In genomic region chr7:133252506-133252857, GRCh38 we compare ENCODE assay signal across 9 cellular contexts. TPM values are rescaled to one million over a fixed set of nuclear protein-coding genes. Genes with fewer than 3 reads are reported as not detected.
DNase-seq lines count a peak whose midpoint lies in the region; ATAC-seq and TF ChIP-seq lines count a peak whose summit lies in the region.
"Had no signal": no experiment of that assay in that cellular context is flagged by ENCODE, and none has a peak within 500 bp of the region (broad histone marks: within the 10 kb centered on the region; RNA-seq: fewer than 3 reads in every experiment).

No MANE protein-coding gene starts in this region.

- peaks cover 9% of the 10 kb centered on the region for H3K4me1 ChIP-seq in Panc1 (ENCODE audit: control insufficient read depth, insufficient read depth, low read length)

- H3K27ac Mint-ChIP-seq in activated CD4-positive, alpha-beta T cell treated with anti-CD3 and anti-CD28 coated beads, Interleukin-2, amount 10 ng/mL, durations not matched to agents 24 days and 14 days: no peak overlapping the region
- peak overlapping the region; percentile 70 for H3K27ac Mint-ChIP-seq in glutamatergic neuron (ENCODE audit: unreplicated experiment)
- H3K27ac Mint-ChIP-seq in stimulated activated naive B cell treated with anti-CD40 and anti-IgM and Interleukin-4, amounts not matched to agents 10 μg/mL and 1 μg/mL and 100 μg/mL, for 72 hours: peak overlapping the region; percentile 69

- H3K9me3 ChIP-seq in Panc1 (ENCODE audit: control insufficient read depth, insufficient read depth, low read depth, low read length): no peaks in the 10 kb centered on the region

- DNase-seq in activated CD4-positive, alpha-beta T cell treated with anti-CD3 and anti-CD28 coated beads, Interleukin-2, amount 10 ng/mL, durations not matched to agents 24 days and 14 days: no peak
- no peak for DNase-seq in activated CD4-positive, alpha-beta T cell treated with anti-CD3 and anti-CD28 coated beads for 48 hours
- DNase-seq in Panc1 (ENCODE audit: low read depth, low spot score): no peak
- DNase-seq in glutamatergic neuron: no peak
- DNase-seq in stimulated activated naive B cell treated with anti-CD40 and anti-IgM and Interleukin-4, amounts not matched to agents 10 μg/mL and 1 μg/mL and 100 μg/mL, for 72 hours: no peak
- no peak for DNase-seq in NCI-H1930 (lab: John Stamatoyannopoulos, UW)
- no peak for DNase-seq in middle frontal gyrus (ENCODE audit: extremely low spot score, low spot score)

- H3K36me3 Mint-ChIP-seq in activated CD4-positive, alpha-beta T cell treated with anti-CD3 and anti-CD28 coated beads, Interleukin-2, amount 10 ng/mL, durations not matched to agents 24 days and 14 days (ENCODE audit: low read depth): peaks cover 7% of the 10 kb centered on the region
- H3K36me3 Mint-ChIP-seq in glutamatergic neuron (ENCODE audit: unreplicated experiment): no peaks in the 10 kb centered on the region
- peaks cover 6 to 18% of the 10 kb centered on the region in 2 donors for H3K36me3 Mint-ChIP-seq in stimulated activated naive B cell treated with anti-CD40 and anti-IgM and Interleukin-4, amounts not matched to agents 10 μg/mL and 1 μg/mL and 100 μg/mL, for 72 hours

- intact Hi-C loops in activated CD4-positive, alpha-beta T cell treated with anti-CD3 and anti-CD28 coated beads, Interleukin-2, amount 10 ng/mL, durations not matched to agents 24 days and 14 days (cut with micrococcal nuclease): loop anchor here (2.0 to 10.0 kb wide), 3 partner anchors 232 to 1064 kb away; partner anchors contain the start of gene SLC35B4
- intact Hi-C loops in Panc1 (cut with micrococcal nuclease; ENCODE audit: unreplicated experiment): no loop called here

- BruUV-seq in Panc1 (replicated peaks; lab: Mats Ljungman, UMichigan): no TSS peak

- POLR2A ChIA-PET in Panc1 (lab: Charles Lee): interaction anchor here (0.6 to 1.0 kb wide), 2 partner anchors 27 to 82 kb away, joined by 3 to 8 read pairs; no protein-coding TSS in a partner anchor

- peak overlapping the region; percentile 91 to 99 for H3K4me3 ChIP-seq in Panc1 (ENCODE audit: low read depth in 2 of 2, low read length in 2 of 2)

- no peaks in the 10 kb centered on the region for H3K27me3 Mint-ChIP-seq in activated CD4-positive, alpha-beta T cell treated with anti-CD3 and anti-CD28 coated beads, Interleukin-2, amount 10 ng/mL, durations not matched to agents 24 days and 14 days
- peaks cover 1% of the 10 kb centered on the region for H3K27me3 Mint-ChIP-seq in glutamatergic neuron (ENCODE audit: unreplicated experiment)
- no peaks in the 10 kb centered on the region for H3K27me3 Mint-ChIP-seq in stimulated activated naive B cell treated with anti-CD40 and anti-IgM and Interleukin-4, amounts not matched to agents 10 μg/mL and 1 μg/mL and 100 μg/mL, for 72 hours

- 0 out of 2 replicates have a peak overlapping the region, but pooled peaks have one; percentile 39 for H3K27ac ChIP-seq in Panc1 (ENCODE audit: low read length)

- H3K9me3 Mint-ChIP-seq in activated CD4-positive, alpha-beta T cell treated with anti-CD3 and anti-CD28 coated beads, Interleukin-2, amount 10 ng/mL, durations not matched to agents 24 days and 14 days: no peaks in the 10 kb centered on the region
- peaks cover 2% of the 10 kb centered on the region for H3K9me3 Mint-ChIP-seq in glutamatergic neuron (ENCODE audit: unreplicated experiment)
- no peaks in the 10 kb centered on the region for H3K9me3 Mint-ChIP-seq in stimulated activated naive B cell treated with anti-CD40 and anti-IgM and Interleukin-4, amounts not matched to agents 10 μg/mL and 1 μg/mL and 100 μg/mL, for 72 hours

- TF ChIP-seq CTCF in Panc1 (IDR thresholded peaks at IDR 0.05) (no peak), glutamatergic neuron (IDR thresholded peaks at IDR 0.05; ENCODE audit: partially characterized antibody, unreplicated experiment) (no peak)

- peaks cover 3% of the 10 kb centered on the region for H3K36me3 ChIP-seq in Panc1 (ENCODE audit: control insufficient read depth, insufficient read depth, low read length)
- H3K36me3 ChIP-seq: heart right ventricle had no signal

- no peaks in the 10 kb centered on the region for H3K27me3 ChIP-seq in Panc1 (ENCODE audit: control insufficient read depth, insufficient read depth, low read length)
- H3K27me3 ChIP-seq: heart right ventricle had no signal

- CTCF ChIA-PET in Panc1 (lab: Charles Lee): no interaction called here

- H3K4me1 Mint-ChIP-seq in activated CD4-positive, alpha-beta T cell treated with anti-CD3 and anti-CD28 coated beads, Interleukin-2, amount 10 ng/mL, durations not matched to agents 24 days and 14 days: peaks cover 20% of the 10 kb centered on the region
- peaks cover 2% of the 10 kb centered on the region for H3K4me1 Mint-ChIP-seq in glutamatergic neuron (ENCODE audit: low read depth, unreplicated experiment)
- peaks cover 17 to 30% of the 10 kb centered on the region in 2 donors for H3K4me1 Mint-ChIP-seq in stimulated activated naive B cell treated with anti-CD40 and anti-IgM and Interleukin-4, amounts not matched to agents 10 μg/mL and 1 μg/mL and 100 μg/mL, for 72 hours

- no peak for ATAC-seq in Panc1
- ATAC-seq in stimulated activated naive B cell treated with anti-CD40 and anti-IgM and Interleukin-4, amounts not matched to agents 10 μg/mL and 1 μg/mL and 100 μg/mL, for 72 hours (replicated peaks): no peak
- ATAC-seq in HG03571 (IDR thresholded peaks at IDR 0.05; ENCODE audit: unreplicated experiment): no peak

- in situ Hi-C loops in Panc1 (cut with HindIII; ENCODE audit: low pct_unique_long_range_greater_than_20kb, low sequenced_read_pairs): no loop called here

- H3K4me3 Mint-ChIP-seq in activated CD4-positive, alpha-beta T cell treated with anti-CD3 and anti-CD28 coated beads, Interleukin-2, amount 10 ng/mL, durations not matched to agents 24 days and 14 days: peak overlapping the region; percentile 95
- peak overlapping the region; percentile 96 for H3K4me3 Mint-ChIP-seq in glutamatergic neuron (ENCODE audit: unreplicated experiment)
- H3K4me3 Mint-ChIP-seq in stimulated activated naive B cell treated with anti-CD40 and anti-IgM and Interleukin-4, amounts not matched to agents 10 μg/mL and 1 μg/mL and 100 μg/mL, for 72 hours: peak overlapping the region; percentile 94 to 97

RNA-seq across cellular contexts. Expression of gene EXOC4, which starts 0.4 kb away (rescaled TPM):
- 50.0 and 53.0 TPM in 2 replicates for total RNA-seq in activated CD4-positive, alpha-beta T cell treated with anti-CD3 and anti-CD28 coated beads, Interleukin-2, amount 10 ng/mL, durations not matched to agents 24 days and 14 days
- 71.0 TPM for total RNA-seq in Panc1 (2021; ENCODE audit: unreplicated experiment)
- 39.3 TPM for polyA plus RNA-seq in Panc1 (2012; ENCODE audit: insufficient read length)
- total RNA-seq in glutamatergic neuron (ENCODE audit: unreplicated experiment): 73.8 TPM
